15 cellular contexts compared by ENCODE assay signal in the genomic region with DNA sequence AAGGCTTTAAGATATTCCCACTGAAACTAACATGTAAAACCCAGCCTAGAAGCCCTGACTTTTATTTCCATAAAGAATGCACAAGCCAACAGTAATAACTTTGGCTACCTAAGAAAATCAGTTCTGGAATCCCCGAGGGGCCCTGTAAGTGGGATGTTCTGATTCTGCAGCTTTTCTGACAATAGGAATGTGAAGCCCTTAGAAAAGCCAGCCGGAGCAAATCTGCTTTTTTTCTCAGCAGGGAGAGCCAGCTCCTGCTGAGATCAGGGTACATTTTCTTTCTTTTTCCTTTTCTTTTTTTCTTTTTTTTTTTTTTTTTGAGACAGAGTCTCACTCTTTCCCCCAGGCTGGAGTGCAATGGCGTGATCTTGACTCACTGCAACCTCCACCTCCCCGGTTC. TPM values are rescaled to one million over a fixed set of nuclear protein-coding genes. Genes with fewer than 3 reads are reported as not detected.
DNase-seq lines count a peak whose midpoint lies in the region; ATAC-seq and TF ChIP-seq lines count a peak whose summit lies in the region.
"Had no signal": no experiment of that assay in that cellular context is flagged by ENCODE, and none has a peak within 500 bp of the region (broad histone marks: within the 10 kb centered on the region; RNA-seq: fewer than 3 reads in every experiment).

No MANE protein-coding gene starts in this region.

- H3K4me1 Mint-ChIP-seq in osteocyte (ENCODE audit: unreplicated experiment): peaks cover 37% of the 10 kb centered on the region
- no peaks in the 10 kb centered on the region for H3K4me1 Mint-ChIP-seq in activated T-cell treated with anti-CD3 and anti-CD28 coated beads, Interleukin-2, amount 50 U/mL, for 4 hours (ENCODE audit: low read depth)
- peaks cover 2% of the 10 kb centered on the region for H3K4me1 Mint-ChIP-seq in activated CD8-positive, alpha-beta memory T cell treated with anti-CD3 and anti-CD28 coated beads, Interleukin-2, amount 10 ng/mL, durations not matched to agents 7 days and 5 days

- H3K27me3 Mint-ChIP-seq in osteocyte (ENCODE audit: unreplicated experiment): no peaks in the 10 kb centered on the region
- H3K27me3 Mint-ChIP-seq in activated T-cell treated with anti-CD3 and anti-CD28 coated beads, Interleukin-2, amount 50 U/mL, for 4 hours (ENCODE audit: low read depth): no peaks in the 10 kb centered on the region
- no peaks in the 10 kb centered on the region for H3K27me3 Mint-ChIP-seq in activated CD8-positive, alpha-beta memory T cell treated with anti-CD3 and anti-CD28 coated beads, Interleukin-2, amount 10 ng/mL, durations not matched to agents 7 days and 5 days
- H3K27me3 Mint-ChIP-seq: CD4-positive, alpha-beta memory T cell had no signal

- no peaks in the 10 kb centered on the region for H3K36me3 ChIP-seq in A673 (ENCODE audit: insufficient read depth, low read length, poor library complexity, severe bottlenecking)
- no peaks in the 10 kb centered on the region for H3K36me3 ChIP-seq in adipocyte (ENCODE audit: control insufficient read depth, insufficient read depth, low read length, severe bottlenecking)
- H3K36me3 ChIP-seq: BE2C, HAP-1 had no signal

- H3K9me3 ChIP-seq in A673 (ENCODE audit: low read depth, low read length, poor library complexity, severe bottlenecking): no peaks in the 10 kb centered on the region
- H3K9me3 ChIP-seq in adipocyte (ENCODE audit: control insufficient read depth, low read length): no peaks in the 10 kb centered on the region
- H3K9me3 ChIP-seq: BE2C, HAP-1 had no signal

- intact Hi-C loops in A673 (cut with micrococcal nuclease; ENCODE audit: unreplicated experiment): no loop called here

- peak overlapping the region; percentile 76 for H3K27ac Mint-ChIP-seq in osteocyte (ENCODE audit: unreplicated experiment)
- no peak overlapping the region for H3K27ac Mint-ChIP-seq in activated CD8-positive, alpha-beta memory T cell treated with anti-CD3 and anti-CD28 coated beads, Interleukin-2, amount 10 ng/mL, durations not matched to agents 7 days and 5 days

- H3K27me3 ChIP-seq in A673 (replicated peaks; ENCODE audit: insufficient read depth, low read depth, low read length, poor library complexity): no peaks in the 10 kb centered on the region
- no peaks in the 10 kb centered on the region for H3K27me3 ChIP-seq in adipocyte (replicated peaks; ENCODE audit: control insufficient read depth, insufficient read depth, low read length)
- H3K27me3 ChIP-seq: BE2C had no signal

- H3K4me3 Mint-ChIP-seq in osteocyte (ENCODE audit: unreplicated experiment): no peak overlapping the region
- H3K4me3 Mint-ChIP-seq in activated T-cell treated with anti-CD3 and anti-CD28 coated beads, Interleukin-2, amount 50 U/mL, for 4 hours: no peak overlapping the region
- no peak overlapping the region for H3K4me3 Mint-ChIP-seq in activated CD8-positive, alpha-beta memory T cell treated with anti-CD3 and anti-CD28 coated beads, Interleukin-2, amount 10 ng/mL, durations not matched to agents 7 days and 5 days
- H3K4me3 Mint-ChIP-seq: CD4-positive, alpha-beta memory T cell had no signal

- BruUV-seq in A673 (replicated peaks; lab: Mats Ljungman, UMichigan): no TSS peak

- no peaks in the 10 kb centered on the region for H3K9me3 Mint-ChIP-seq in osteocyte (ENCODE audit: unreplicated experiment)
- H3K9me3 Mint-ChIP-seq in activated T-cell treated with anti-CD3 and anti-CD28 coated beads, Interleukin-2, amount 50 U/mL, for 4 hours: no peaks in the 10 kb centered on the region
- H3K9me3 Mint-ChIP-seq in activated CD8-positive, alpha-beta memory T cell treated with anti-CD3 and anti-CD28 coated beads, Interleukin-2, amount 10 ng/mL, durations not matched to agents 7 days and 5 days (ENCODE audit: low read depth): no peaks in the 10 kb centered on the region
- H3K9me3 Mint-ChIP-seq: CD4-positive, alpha-beta memory T cell had no signal

- peak overlapping the region; percentile 4 for H3K27ac ChIP-seq in A673 (ENCODE audit: low read depth, low read length, poor library complexity, severe bottlenecking)
- H3K27ac ChIP-seq: C4-2B had no signal

- peaks cover 2% of the 10 kb centered on the region for H3K36me3 Mint-ChIP-seq in osteocyte (ENCODE audit: unreplicated experiment)
- no peaks in the 10 kb centered on the region for H3K36me3 Mint-ChIP-seq in activated T-cell treated with anti-CD3 and anti-CD28 coated beads, Interleukin-2, amount 50 U/mL, for 4 hours (ENCODE audit: insufficient read depth)
- no peaks in the 10 kb centered on the region for H3K36me3 Mint-ChIP-seq in activated CD8-positive, alpha-beta memory T cell treated with anti-CD3 and anti-CD28 coated beads, Interleukin-2, amount 10 ng/mL, durations not matched to agents 7 days and 5 days
- H3K36me3 Mint-ChIP-seq: CD4-positive, alpha-beta memory T cell had no signal

- H3K9ac ChIP-seq in adipocyte (ENCODE audit: low read length): no peak overlapping the region

- no peaks in the 10 kb centered on the region for H3K4me1 ChIP-seq in A673 (ENCODE audit: insufficient read depth, low read length, poor library complexity, severe bottlenecking)
- peaks cover 15% of the 10 kb centered on the region for H3K4me1 ChIP-seq in adipocyte (ENCODE audit: control insufficient read depth, insufficient read depth, low read length)
- H3K4me1 ChIP-seq: BE2C, HAP-1 had no signal

- no peak overlapping the region for H3K4me3 ChIP-seq in A673 (ENCODE audit: low read depth, low read length, poor library complexity, severe bottlenecking)
- H3K4me3 ChIP-seq in adipocyte (ENCODE audit: low read length): no peak overlapping the region
- H3K4me3 ChIP-seq: HAP-1 had no signal

- TF ChIP-seq CTCF in A673 (conservative IDR thresholded peaks at IDR 0.05; ENCODE audit: low read depth, low read length): no peak
- TF ChIP-seq CTCF in osteocyte (IDR thresholded peaks at IDR 0.05): no peak

- peak; percentile 83 for DNase-seq in A673 (ENCODE audit: low spot score)
- peak; percentile 25 for DNase-seq in adipocyte (ENCODE audit: low read depth)
- peak; percentile 62 for DNase-seq in fibroblast of peridontal ligament (ENCODE audit: extremely low read depth)
- DNase-seq in osteocyte (ENCODE audit: extremely low spot score, unreplicated experiment): no peak
- DNase-seq in activated T-cell treated with anti-CD3 and anti-CD28 coated beads, Interleukin-2, amount 50 U/mL, for 4 hours: no peak
- no peak for DNase-seq in activated CD8-positive, alpha-beta memory T cell treated with anti-CD3 and anti-CD28 coated beads, Interleukin-2, amount 10 ng/mL, durations not matched to agents 7 days and 5 days
- DNase-seq: BE2C; CD4-positive, alpha-beta memory T cell; DMS153; DND-41; GDM1; IMR-90 had no signal

- POLR2A ChIA-PET in A673 (lab: Charles Lee; ENCODE audit: low non-redundant PET): interaction anchor here (0.6 kb wide), 1 partner anchor 66 kb away, joined by 3 read pairs; no protein-coding TSS in a partner anchor

- CTCF ChIA-PET in A673 (lab: Charles Lee): no interaction called here
- CTCF ChIA-PET in activated CD8-positive, alpha-beta memory T cell treated with anti-CD3 and anti-CD28 coated beads, Interleukin-2, amount 10 ng/mL, durations not matched to agents 7 days and 5 days (lab: Charles Lee): interaction anchor here (0.7 kb wide), 1 partner anchor 112 kb away, joined by 3 read pairs; no protein-coding TSS in a partner anchor

- ATAC-seq in activated T-cell treated with anti-CD3 and anti-CD28 coated beads, Interleukin-2, amount 50 U/mL, for 4 hours: no peak
- no peak for ATAC-seq in GM18498 (IDR thresholded peaks at IDR 0.05; ENCODE audit: unreplicated experiment)
- no peak for ATAC-seq in activated CD8-positive, alpha-beta memory T cell treated with anti-CD3 and anti-CD28 coated beads, Interleukin-2, amount 10 ng/mL, durations not matched to agents 7 days and 5 days

RNA-seq across cellular contexts. Expression of gene GARRE1, which starts 8.0 kb away (rescaled TPM):
- total RNA-seq in A673 (2021): 21.0 and 22.9 TPM in 2 replicates
- total RNA-seq in osteocyte: 29.5 and 33.5 TPM in 2 replicates
- 1 to 10 TPM; 8.1 to 8.9 (median 8.4) TPM for total RNA-seq in activated T-cell treated with anti-CD3 and anti-CD28 coated beads, Interleukin-2, amount 50 U/mL, for 4 hours
- 1 to 10 TPM; 8.1 to 9.3 TPM for total RNA-seq in activated CD8-positive, alpha-beta memory T cell treated with anti-CD3 and anti-CD28 coated beads, Interleukin-2, amount 10 ng/mL, durations not matched to agents 7 days and 5 days

Comparison
In these comparisons a context has a peak if more than half of its experiments do, and no peak if none do; other contexts are left out.
1. DNase-seq: peak in A673 (single experiment), adipocyte (single experiment) and fibroblast of peridontal ligament (single experiment); none in osteocyte (single experiment), activated T-cell treated with anti-CD3 and anti-CD28 coated beads, Interleukin-2, amount 50 U/mL, for 4 hours (single experiment) and activated CD8-positive, alpha-beta memory T cell treated with anti-CD3 and anti-CD28 coated beads, Interleukin-2, amount 10 ng/mL, durations not matched to agents 7 days and 5 days (single experiment).